Comparison of ENCODE assay signal across 24 cellular contexts in genomic region chr13:112933649-112934048, GRCh38. TPM values are rescaled to one million over a fixed set of nuclear protein-coding genes. Genes with fewer than 3 reads are reported as not detected.
DNase-seq lines count a peak whose midpoint lies in the region; ATAC-seq and TF ChIP-seq lines count a peak whose summit lies in the region.
"Had no signal": no experiment of that assay in that cellular context is flagged by ENCODE, and none has a peak within 500 bp of the region (broad histone marks: within the 10 kb centered on the region; RNA-seq: fewer than 3 reads in every experiment).

No MANE protein-coding gene starts in this region.

- H3K9me3 Mint-ChIP-seq in progenitor cell of endocrine pancreas (ENCODE audit: low read depth): peaks cover 5% of the 10 kb centered on the region
- H3K9me3 Mint-ChIP-seq: CD8-positive, alpha-beta T cell; GM23338; HFFc6 had no signal

- H3K4me3 ChIP-seq in BLaER1: no peak overlapping the region
- H3K4me3 ChIP-seq: A549, GM23338, HAP-1 had no signal

- H3K27me3 Mint-ChIP-seq in progenitor cell of endocrine pancreas: no peaks in the 10 kb centered on the region

- peak overlapping the region; percentile 59 for H3K4me2 ChIP-seq in BLaER1
- H3K4me2 ChIP-seq: A549, GM23338 had no signal

- no peak overlapping the region for H3K27ac Mint-ChIP-seq in progenitor cell of endocrine pancreas
- H3K27ac Mint-ChIP-seq: CD4-positive, CD25-positive, alpha-beta regulatory T cell; CD8-positive, alpha-beta T cell; GM23338; HFFc6 had no signal

- H3K9ac ChIP-seq in BLaER1: no peak overlapping the region

- peaks cover 25% of the 10 kb centered on the region for H3K27me3 ChIP-seq in BLaER1
- H3K27me3 ChIP-seq: BE2C had no signal

- DNase-seq in D341Med (ENCODE audit: low spot score) (peak; percentile 18), cerebellar cortex (ENCODE audit: low spot score) (peak; percentile 87), left lobe of liver (ENCODE audit: low spot score) (peak; percentile 21), GM19238 (ENCODE audit: insufficient read length, low spot score) (no peak), progenitor cell of endocrine pancreas (ENCODE audit: low spot score, unreplicated experiment) (no peak)
- DNase-seq in stimulated activated CD8-positive, alpha-beta memory T cell treated with anti-CD3 and anti-CD28 coated beads, Interleukin-4, amount 100 ng/mL, for 48 hours: no peak
- DNase-seq in stimulated activated CD4-positive, alpha-beta T cell treated with anti-CD3 and anti-CD28 coated beads, Interleukin-15, amount 100 ng/mL, for 24 hours: no peak
- DNase-seq: 8988T; ACHN; AML-193; Caco-2; CD4-positive, CD25-positive, alpha-beta regulatory T cell; DMS 273 treated with DMSO at 0.1 percent for 48 hours; DMS79; EL; GF-D8; HFFc6 had no signal

- no peak overlapping the region for H3K27ac ChIP-seq in BLaER1
- H3K27ac ChIP-seq: A549, C4-2B had no signal

- no peaks in the 10 kb centered on the region for H3K9me3 ChIP-seq in BLaER1
- H3K9me3 ChIP-seq: A549, BE2C, Caco-2, HAP-1 had no signal

- peaks cover 13% of the 10 kb centered on the region; the same call in 1 of the 2 replicates for H4K20me1 ChIP-seq in BLaER1

- no peak for ATAC-seq in left lobe of liver
- ATAC-seq: A549; CD8-positive, alpha-beta T cell; GM23338 had no signal

- H3K4me1 ChIP-seq in BLaER1: peaks cover 21% of the 10 kb centered on the region
- H3K4me1 ChIP-seq: A549, HAP-1 had no signal

- no peaks in the 10 kb centered on the region for H3K36me3 Mint-ChIP-seq in progenitor cell of endocrine pancreas (ENCODE audit: insufficient read depth)
- H3K36me3 Mint-ChIP-seq: CD4-positive, CD25-positive, alpha-beta regulatory T cell; CD8-positive, alpha-beta T cell had no signal

- no peaks in the 10 kb centered on the region for H3K4me1 Mint-ChIP-seq in progenitor cell of endocrine pancreas (ENCODE audit: low read depth)

- no peaks in the 10 kb centered on the region for H3K36me3 ChIP-seq in BLaER1
- H3K36me3 ChIP-seq: BE2C, HAP-1 had no signal

- TF ChIP-seq CTCF in progenitor cell of endocrine pancreas (IDR thresholded peaks at IDR 0.05; ENCODE audit: unreplicated experiment): no peak

- no peak overlapping the region for H3K4me3 Mint-ChIP-seq in progenitor cell of endocrine pancreas (ENCODE audit: low read depth)
- H3K4me3 Mint-ChIP-seq: CD4-positive, CD25-positive, alpha-beta regulatory T cell; CD8-positive, alpha-beta T cell; GM23338; HFFc6 had no signal

RNA-seq across cellular contexts. Expression of gene MCF2L, which starts 35.4 kb away (rescaled TPM):
- total RNA-seq in left lobe of liver: 14.9 TPM
- total RNA-seq in progenitor cell of endocrine pancreas: 82.6 and 90.0 TPM in 2 replicates
- total RNA-seq: HFFc6 had no signal

Comparison
In these comparisons a context has a peak if more than half of its experiments do, and no peak if none do; other contexts are left out.
1. DNase-seq: peak in D341Med (single experiment), cerebellar cortex (single experiment) and left lobe of liver (single experiment); none in GM19238 (single experiment), progenitor cell of endocrine pancreas (single experiment), stimulated activated CD8-positive, alpha-beta memory T cell treated with anti-CD3 and anti-CD28 coated beads, Interleukin-4, amount 100 ng/mL, for 48 hours (single experiment) and stimulated activated CD4-positive, alpha-beta T cell treated with anti-CD3 and anti-CD28 coated beads, Interleukin-15, amount 100 ng/mL, for 24 hours (single experiment).